10 cellular contexts compared by ENCODE assay signal in the genomic region with DNA sequence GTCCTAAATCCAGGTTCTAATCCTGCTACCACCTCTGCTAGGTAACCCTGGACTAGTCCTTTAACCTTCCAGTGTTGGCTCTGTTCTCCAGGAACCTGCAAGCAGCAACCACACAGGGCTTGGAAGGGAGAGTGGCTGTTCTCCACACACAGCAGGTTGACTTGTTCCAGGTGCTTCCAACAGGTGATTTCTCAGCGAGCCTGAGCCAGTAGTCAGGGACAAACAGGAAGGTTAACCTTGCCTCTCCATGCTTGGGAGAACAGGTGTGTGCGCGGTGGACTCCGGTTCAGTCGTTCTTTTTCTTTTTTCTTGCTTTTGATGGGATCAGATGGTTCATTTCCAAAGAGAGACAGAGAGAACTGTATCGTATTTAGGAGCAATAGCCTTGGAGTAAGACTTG. TPM values are rescaled to one million over a fixed set of nuclear protein-coding genes. Genes with fewer than 3 reads are reported as not detected.
DNase-seq lines count a peak whose midpoint lies in the region; ATAC-seq, FAIRE-seq and TF ChIP-seq lines count a peak whose summit lies in the region.
"Had no signal": no experiment of that assay in that cellular context is flagged by ENCODE, and none has a peak within 500 bp of the region (broad histone marks: within the 10 kb centered on the region; RNA-seq: fewer than 3 reads in every experiment).

No MANE protein-coding gene starts in this region.

- no peak overlapping the region for H3K27ac Mint-ChIP-seq in activated naive CD4-positive, alpha-beta T cell treated with anti-CD3 and anti-CD28 coated beads, Interleukin-2, amount 50 U/mL, for 24 hours
- H3K27ac Mint-ChIP-seq in activated T-helper 17 cell treated with anti-CD3 and anti-CD28 coated beads, Interleukin-2, amount 50 U/mL, for 72 hours, result no peak overlapping the region
- no peak overlapping the region for H3K27ac Mint-ChIP-seq in type B pancreatic cell
- H3K27ac Mint-ChIP-seq: natural killer cell treated with Interleukin-12 subunit alpha and Interleukin-12 subunit beta and Interleukin-15 and Interleukin-18, amount 100 ng/mL, for 72 hours had no signal

- H3K27ac ChIP-seq in keratinocyte (ENCODE audit: control insufficient read depth, insufficient read depth, low read length), result no peak overlapping the region

- peaks cover 31% of the 10 kb centered on the region for H3K27me3 Mint-ChIP-seq in activated naive CD4-positive, alpha-beta T cell treated with anti-CD3 and anti-CD28 coated beads, Interleukin-2, amount 50 U/mL, for 24 hours
- H3K27me3 Mint-ChIP-seq in activated T-helper 17 cell treated with anti-CD3 and anti-CD28 coated beads, Interleukin-2, amount 50 U/mL, for 72 hours, result peaks cover 53% of the 10 kb centered on the region
- peaks cover 36% of the 10 kb centered on the region for H3K27me3 Mint-ChIP-seq in type B pancreatic cell

- H3K9me3 Mint-ChIP-seq in activated naive CD4-positive, alpha-beta T cell treated with anti-CD3 and anti-CD28 coated beads, Interleukin-2, amount 50 U/mL, for 24 hours, result no peaks in the 10 kb centered on the region
- no peaks in the 10 kb centered on the region for H3K9me3 Mint-ChIP-seq in activated T-helper 17 cell treated with anti-CD3 and anti-CD28 coated beads, Interleukin-2, amount 50 U/mL, for 72 hours
- no peaks in the 10 kb centered on the region for H3K9me3 Mint-ChIP-seq in type B pancreatic cell
- H3K9me3 Mint-ChIP-seq: natural killer cell treated with Interleukin-12 subunit alpha and Interleukin-12 subunit beta and Interleukin-15 and Interleukin-18, amount 100 ng/mL, for 72 hours had no signal

- no peak for ATAC-seq in activated T-helper 17 cell treated with anti-CD3 and anti-CD28 coated beads, Interleukin-2, amount 50 U/mL, for 72 hours (replicated peaks)

- no peaks in the 10 kb centered on the region for H4K20me1 ChIP-seq in keratinocyte (ENCODE audit: control insufficient read depth, extremely low read depth, insufficient read depth, low read length)

- H3K27me3 ChIP-seq in keratinocyte (ENCODE audit: control insufficient read depth, extremely low read depth, insufficient read depth, low read length), result peaks cover 15% of the 10 kb centered on the region

- TF ChIP-seq CTCF in keratinocyte (optimal IDR thresholded peaks at IDR 0.05 in 1 of 3, IDR thresholded peaks at IDR 0.05 in 1 of 3, conservative IDR thresholded peaks at IDR 0.05 in 1 of 3; ENCODE audit: extremely low read depth in 1 of 3, insufficient read depth in 2 of 3, low read length in 3 of 3) (no peak), type B pancreatic cell (conservative IDR thresholded peaks at IDR 0.05) (no peak)

- H3K36me3 Mint-ChIP-seq in activated naive CD4-positive, alpha-beta T cell treated with anti-CD3 and anti-CD28 coated beads, Interleukin-2, amount 50 U/mL, for 24 hours, result no peaks in the 10 kb centered on the region
- H3K36me3 Mint-ChIP-seq in activated T-helper 17 cell treated with anti-CD3 and anti-CD28 coated beads, Interleukin-2, amount 50 U/mL, for 72 hours (ENCODE audit: low read depth), result no peaks in the 10 kb centered on the region
- H3K36me3 Mint-ChIP-seq in type B pancreatic cell, result no peaks in the 10 kb centered on the region

- H3K4me1 ChIP-seq in keratinocyte (ENCODE audit: control insufficient read depth, extremely low read depth, insufficient read depth, low read length), result peaks cover 15% of the 10 kb centered on the region

- dilution Hi-C loops in keratinocyte (cut with MboI; ENCODE audit: extremely low pct_ligation_motif_present, low sequenced_read_pairs), result no loop called here

- no peaks in the 10 kb centered on the region for H3K9me1 ChIP-seq in keratinocyte (ENCODE audit: control insufficient read depth, extremely low read depth, insufficient read depth, low read length)

- no peak overlapping the region for H2AFZ ChIP-seq in keratinocyte (ENCODE audit: control insufficient read depth, low read length)

- peaks cover 25% of the 10 kb centered on the region for H3K4me1 Mint-ChIP-seq in activated naive CD4-positive, alpha-beta T cell treated with anti-CD3 and anti-CD28 coated beads, Interleukin-2, amount 50 U/mL, for 24 hours
- peaks cover 9% of the 10 kb centered on the region for H3K4me1 Mint-ChIP-seq in activated T-helper 17 cell treated with anti-CD3 and anti-CD28 coated beads, Interleukin-2, amount 50 U/mL, for 72 hours
- peaks cover 15% of the 10 kb centered on the region for H3K4me1 Mint-ChIP-seq in type B pancreatic cell (ENCODE audit: unreplicated experiment)

- H3K36me3 ChIP-seq in keratinocyte (ENCODE audit: control insufficient read depth in 2 of 2, extremely low read depth in 1 of 2, insufficient read depth in 2 of 2, low read length in 2 of 2), result no peaks in the 10 kb centered on the region

- no peak for DNase-seq in activated naive CD4-positive, alpha-beta T cell treated with Interleukin-2 at 50 U/mL for 16 hours
- no peak for DNase-seq in keratinocyte (ENCODE audit: low read depth, low spot score)
- no peak for DNase-seq in type B pancreatic cell (ENCODE audit: extremely low spot score, unreplicated experiment)
- no peak for DNase-seq in NCI-H1436 (lab: John Stamatoyannopoulos, UW)
- no peak for DNase-seq in NCI-H2081 (lab: John Stamatoyannopoulos, UW)
- no peak for DNase-seq in inferior parietal cortex (ENCODE audit: extremely low spot score)
- DNase-seq: DND-41 had no signal

- peak overlapping the region in 2 of 3 experiments; percentile 72 to 80 for H3K4me3 ChIP-seq in keratinocyte (ENCODE audit: control insufficient read depth in 2 of 3, extremely low read depth in 1 of 3, insufficient read depth in 2 of 3, low read depth in 1 of 3, low read length in 3 of 3)

- H3K9me3 ChIP-seq in keratinocyte (ENCODE audit: control insufficient read depth, low read depth, low read length), result no peaks in the 10 kb centered on the region

- H3K4me2 ChIP-seq in keratinocyte (ENCODE audit: control insufficient read depth, extremely low read depth, insufficient read depth, low read depth, low read length), result peak overlapping the region; percentile 66

- H3K79me2 ChIP-seq in keratinocyte (ENCODE audit: control insufficient read depth, insufficient read depth, low read length), result no peaks in the 10 kb centered on the region

- peak overlapping the region; percentile 65 for H3K4me3 Mint-ChIP-seq in activated naive CD4-positive, alpha-beta T cell treated with anti-CD3 and anti-CD28 coated beads, Interleukin-2, amount 50 U/mL, for 24 hours
- peak overlapping the region; percentile 45 for H3K4me3 Mint-ChIP-seq in activated T-helper 17 cell treated with anti-CD3 and anti-CD28 coated beads, Interleukin-2, amount 50 U/mL, for 72 hours
- H3K4me3 Mint-ChIP-seq in type B pancreatic cell, result peak overlapping the region; percentile 87
- H3K4me3 Mint-ChIP-seq: natural killer cell treated with Interleukin-12 subunit alpha and Interleukin-12 subunit beta and Interleukin-15 and Interleukin-18, amount 100 ng/mL, for 72 hours had no signal

- H3K9ac ChIP-seq in keratinocyte (ENCODE audit: control insufficient read depth, extremely low read depth, insufficient read depth, low read length), result no peak overlapping the region

- no peak for FAIRE-seq in keratinocyte (lab: Jason Lieb, UNC)

RNA-seq across cellular contexts. Expression of gene CACHD1, which starts 0.8 kb away (rescaled TPM):
- under 1 TPM in 1 of 2 donors, not detected in 1; 0.06 TPM for total RNA-seq in activated T-helper 17 cell treated with anti-CD3 and anti-CD28 coated beads, Interleukin-2, amount 50 U/mL, for 72 hours
- 1.6 to 2.4 TPM (median 1.9 TPM) in 3 replicates for polyA plus RNA-seq in keratinocyte
- polyA plus RNA-seq in keratinocyte (2011; ENCODE audit: low read depth), result 1.7 TPM
- 0.96 and 1.4 TPM in 2 replicates for polyA plus RNA-seq in keratinocyte (2011; cell fraction: cytosol; rRNA removed)
- polyA plus RNA-seq in keratinocyte (2011; cell fraction: nucleus; rRNA removed), result 5.4 and 5.9 TPM in 2 replicates
- 2.1 and 2.6 TPM in 2 replicates for polyA plus RNA-seq in keratinocyte (2012; ENCODE audit: low replicate concordance)
- polyA minus RNA-seq in keratinocyte, result 3.5 to 4.9 TPM (median 4.4 TPM) in 3 replicates
- polyA minus RNA-seq in keratinocyte (2011; cell fraction: cytosol; rRNA and poly(A)+ RNA removed), result 1.5 TPM
- polyA minus RNA-seq in keratinocyte (2011; cell fraction: nucleus; rRNA and poly(A)+ RNA removed), result 6.4 and 9.4 TPM in 2 replicates
- 9.6 and 44.6 TPM in 2 replicates for total RNA-seq in type B pancreatic cell (ENCODE audit: low replicate concordance)
